Comparison of ENCODE assay signal across 6 cellular contexts in genomic region chr15:39893051-39893450, GRCh38. TPM values are rescaled to one million over a fixed set of nuclear protein-coding genes. Genes with fewer than 3 reads are reported as not detected.
"Had no signal": no experiment of that assay in that cellular context is flagged by ENCODE, and none has a peak within 500 bp of the region (broad histone marks: within the 10 kb centered on the region; RNA-seq: fewer than 3 reads in every experiment).

No MANE protein-coding gene starts in this region.

RNA-seq across cellular contexts. Expression of gene GPR176, which starts 27.0 kb away (rescaled TPM):
- total RNA-seq: activated B cell treated with CpG ODN at 0.5 μM for 24 hours; activated CD4-positive, alpha-beta T cell treated with anti-CD3 and anti-CD28 coated beads, Interleukin-2, amount 10 ng/mL, durations not matched to agents 7 days and 5 days; activated CD8-positive, alpha-beta memory T cell treated with anti-CD3 and anti-CD28 coated beads, Interleukin-2, amount 10 ng/mL, durations not matched to agents 7 days and 5 days; activated CD8-positive, alpha-beta T cell treated with anti-CD3 and anti-CD28 coated beads, Interleukin-2, amount 10 ng/mL, durations not matched to agents 7 days and 5 days; T-helper 17 cell; T-helper 2 cell treated with Interferon-gamma antibody and Interleukin-4, amounts not matched to agents 100 ng/mL and 5 ng/mL, for 36 hours had no signal
